ENCODE assay signal across 27 cellular contexts in genomic region chr20:57930328-57930727, GRCh38.
DNase-seq lines count a peak whose midpoint lies in the region; ATAC-seq and FAIRE-seq lines count a peak whose summit lies in the region.
"Had no signal": no experiment of that assay in that cellular context is flagged by ENCODE, and none has a peak within 500 bp of the region (broad histone marks: within the 10 kb centered on the region; RNA-seq: fewer than 3 reads in every experiment).

No MANE protein-coding gene starts in this region.

- no peak for ATAC-seq in HG02840 (IDR thresholded peaks at IDR 0.05; ENCODE audit: low FRiP score, unreplicated experiment)
- ATAC-seq: activated T-cell treated with anti-CD3 and anti-CD28 coated beads, Interleukin-2, amount 50 U/mL, for 4 hours; CD8-positive, alpha-beta T cell; left lobe of liver; pancreas; stimulated activated naive B cell treated with anti-CD40 and anti-IgM and Interleukin-4, amounts not matched to agents 10 μg/mL and 1 μg/mL and 100 μg/mL, for 72 hours had no signal

- DNase-seq in COR-L47 (lab: John Stamatoyannopoulos, UW) (peak; percentile 99), HTR-8/SVneo (ENCODE audit: insufficient read length, low spot score) (no peak), NCI-H2227 treated with DMSO at 0.1 percent for 48 hours (lab: John Stamatoyannopoulos, UW) (peak; percentile 88), islet precursor cell (peak; percentile 62), Kasumi-1 (lab: John Stamatoyannopoulos, UW) (no peak)
- DNase-seq in activated CD4-positive, alpha-beta T cell treated with anti-CD3 and anti-CD28 coated beads for 48 hours: no peak
- DNase-seq: activated B cell treated with CpG ODN at 0.5 μM for 24 hours; activated CD4-positive, alpha-beta T cell treated with anti-CD3 and anti-CD28 coated beads, Interleukin-2, amount 50 U/mL, for 1 hour; activated gamma-delta T cell; activated naive CD8-positive, alpha-beta T cell treated with anti-CD3 and anti-CD28 coated beads, Interleukin-2, amount 10 ng/mL, durations not matched to agents 7 days and 5 days; activated T-cell treated with anti-CD3 and anti-CD28 coated beads, Interleukin-2, amount 50 U/mL, for 4 hours; caudate nucleus; CD8-positive, alpha-beta T cell; DMS 273 treated with DMSO at 0.1 percent for 48 hours; KBM-7; MM.1S; NCI-H187; NCI-H226; NCI-H526 treated with DMSO at 0.1 percent for 48 hours; nephron progenitor cell; pancreas; stimulated activated naive B cell treated with anti-CD40 and anti-IgM and Interleukin-4, amounts not matched to agents 10 μg/mL and 1 μg/mL and 100 μg/mL, for 72 hours; T-helper 1 cell had no signal

- FAIRE-seq in HTR-8/SVneo (lab: Jason Lieb, UNC): peak; percentile 59
- FAIRE-seq: astrocyte, GM12891, pancreas had no signal

Comparison
In these comparisons a context has a peak if more than half of its experiments do, and no peak if none do; other contexts are left out.
1. DNase-seq: peak in COR-L47 (single experiment), NCI-H2227 treated with DMSO at 0.1 percent for 48 hours (single experiment) and islet precursor cell (single experiment); none in HTR-8/SVneo (single experiment), Kasumi-1 (0 of 2) and activated CD4-positive, alpha-beta T cell treated with anti-CD3 and anti-CD28 coated beads for 48 hours (single experiment).